Comparison of ENCODE assay signal across 18 cellular contexts in genomic region chr18:73646772-73647171, GRCh38.
DNase-seq lines count a peak whose midpoint lies in the region; ATAC-seq, FAIRE-seq and TF ChIP-seq lines count a peak whose summit lies in the region.
"Had no signal": no experiment of that assay in that cellular context is flagged by ENCODE, and none has a peak within 500 bp of the region (broad histone marks: within the 10 kb centered on the region; RNA-seq: fewer than 3 reads in every experiment).

No MANE protein-coding gene starts in this region.

- CTCF ChIA-PET in MCF 10A (lab: Yijun Ruan, JAX): interaction anchor here (0.6 to 0.7 kb wide), 2 partner anchors 802 to 945 kb away, joined by 3 read pairs; no protein-coding TSS in a partner anchor

- H3K4me1 Mint-ChIP-seq in MCF 10A (ENCODE audit: insufficient read depth, unreplicated experiment): peaks cover 22% of the 10 kb centered on the region
- H3K4me1 Mint-ChIP-seq in astrocyte (ENCODE audit: low read depth, unreplicated experiment): peaks cover 16% of the 10 kb centered on the region
- H3K4me1 Mint-ChIP-seq: CD8-positive, alpha-beta memory T cell; H9 had no signal

- no peaks in the 10 kb centered on the region for H3K79me2 ChIP-seq in astrocyte (ENCODE audit: insufficient read depth, low read length)

- H3K9me3 ChIP-seq in breast epithelium: no peaks in the 10 kb centered on the region
- no peaks in the 10 kb centered on the region for H3K9me3 ChIP-seq in astrocyte (ENCODE audit: insufficient read depth, low read depth, low read length)
- H3K9me3 ChIP-seq in subcutaneous abdominal adipose tissue (ENCODE audit: control insufficient read depth in 5 of 5, low read length in 5 of 5): peaks cover 0 to 3% (median 0%) of the 10 kb centered on the region in 5 donors

- H3K4me3 Mint-ChIP-seq in MCF 10A (ENCODE audit: unreplicated experiment) (peak overlapping the region; percentile 12), astrocyte (ENCODE audit: unreplicated experiment) (no peak overlapping the region)
- H3K4me3 Mint-ChIP-seq: CD8-positive, alpha-beta memory T cell; H9; type B pancreatic cell had no signal

- peak overlapping the region; percentile 60 for H3K4me2 ChIP-seq in astrocyte (ENCODE audit: low read length)

- intact Hi-C loops in MCF 10A (cut with micrococcal nuclease) (no loop called here), breast epithelium (cut with DNase I; ENCODE audit: low total_unique reads) (no loop called here), Right ventricle myocardium superior (cut with DNase I) (no loop called here)

- H3K36me3 ChIP-seq in breast epithelium (no peaks in the 10 kb centered on the region), astrocyte (ENCODE audit: insufficient read depth, low read length) (no peaks in the 10 kb centered on the region), subcutaneous abdominal adipose tissue (ENCODE audit: control insufficient read depth in 5 of 5, insufficient read depth in 5 of 5, low read length in 5 of 5) (no peaks in the 10 kb centered on the region)

- no peak for TF ChIP-seq POLR2A in breast epithelium (IDR thresholded peaks at IDR 0.05)

- no peaks in the 10 kb centered on the region for H3K9me3 Mint-ChIP-seq in MCF 10A (ENCODE audit: unreplicated experiment)
- no peaks in the 10 kb centered on the region for H3K9me3 Mint-ChIP-seq in astrocyte (ENCODE audit: unreplicated experiment)
- H3K9me3 Mint-ChIP-seq: H9, type B pancreatic cell had no signal

- no peaks in the 10 kb centered on the region for H4K20me1 ChIP-seq in astrocyte (ENCODE audit: insufficient read depth, low read length)

- H3K27ac ChIP-seq in breast epithelium: no peak overlapping the region
- peak overlapping the region; percentile 95 for H3K27ac ChIP-seq in astrocyte (ENCODE audit: low read depth, low read length)
- H3K27ac ChIP-seq in subcutaneous abdominal adipose tissue (ENCODE audit: low read depth, low read length): peak overlapping the region; percentile 24
- H3K27ac ChIP-seq: 22Rv1 had no signal

- POLR2A ChIA-PET in MCF 10A (lab: Yijun Ruan, JAX): interaction anchor here (0.6 to 5.6 kb wide), 9 partner anchors 8 to 570 kb away, joined by 3 to 34 read pairs (median 5); no protein-coding TSS in a partner anchor

- H3K9ac ChIP-seq in astrocyte (ENCODE audit: low read length) (peak overlapping the region; percentile 70), subcutaneous abdominal adipose tissue (ENCODE audit: low read length in 5 of 5) (no peak overlapping the region)

- FAIRE-seq in astrocyte (lab: Jason Lieb, UNC): peak; percentile 69
- FAIRE-seq: G401.6, islet of Langerhans had no signal

- H2AFZ ChIP-seq in astrocyte (ENCODE audit: low read depth, low read length): no peak overlapping the region

- TF ChIP-seq CTCF in MCF 10A (IDR thresholded peaks at IDR 0.05; ENCODE audit: unreplicated experiment): no peak
- TF ChIP-seq CTCF in breast epithelium (IDR thresholded peaks at IDR 0.05): no peak
- no peak for TF ChIP-seq CTCF in astrocyte (IDR thresholded peaks at IDR 0.05; ENCODE audit: insufficient read depth, low read depth, low read length)

- peak; percentile 60 for DNase-seq in MCF 10A (ENCODE audit: unreplicated experiment)
- no peak for DNase-seq in breast epithelium (ENCODE audit: low spot score in 2 of 2)
- DNase-seq in astrocyte (ENCODE audit: low read depth): peak; percentile 90
- peak; percentile 26 for DNase-seq in fibroblast of the conjunctiva (ENCODE audit: low read depth)
- no peak for DNase-seq in Right ventricle myocardium superior
- DNase-seq in DMS79 (lab: John Stamatoyannopoulos, UW): no peak
- DNase-seq: activated naive CD4-positive, alpha-beta T cell treated with Interleukin-2 at 50 U/mL for 16 hours; CD8-positive, alpha-beta memory T cell; effector CD4-positive, alpha-beta T cell; H9; NCI-H2029 treated with DMSO at 0.1 percent for 48 hours; occipital lobe had no signal

- H3K4me1 ChIP-seq in breast epithelium: no peaks in the 10 kb centered on the region
- H3K4me1 ChIP-seq in astrocyte (ENCODE audit: insufficient read depth, low read length): peaks cover 29% of the 10 kb centered on the region
- peaks cover 0 to 9% (median 0%) of the 10 kb centered on the region in 5 donors for H3K4me1 ChIP-seq in subcutaneous abdominal adipose tissue (ENCODE audit: control insufficient read depth in 5 of 5, insufficient read depth in 5 of 5, low read length in 5 of 5)

- no peak overlapping the region for H3K4me3 ChIP-seq in breast epithelium
- H3K4me3 ChIP-seq in astrocyte (ENCODE audit: insufficient read depth, low read depth, low read length): no peak overlapping the region
- no peak overlapping the region for H3K4me3 ChIP-seq in subcutaneous abdominal adipose tissue (ENCODE audit: low read depth in 1 of 5, low read length in 5 of 5)

- H3K27me3 Mint-ChIP-seq in MCF 10A (ENCODE audit: insufficient read depth, unreplicated experiment) (no peaks in the 10 kb centered on the region), astrocyte (ENCODE audit: low read depth, unreplicated experiment) (no peaks in the 10 kb centered on the region)
- H3K27me3 Mint-ChIP-seq: CD8-positive, alpha-beta memory T cell; type B pancreatic cell had no signal

- no peak for ATAC-seq in HG03439 (IDR thresholded peaks at IDR 0.05; ENCODE audit: unreplicated experiment)
- no peak for ATAC-seq in Right ventricle myocardium superior (ENCODE audit: poor library complexity)

- no TSS peak for BruUV-seq in MCF 10A (replicated peaks; lab: Mats Ljungman, UMichigan)

- H3K27me3 ChIP-seq in breast epithelium (no peaks in the 10 kb centered on the region), astrocyte (ENCODE audit: insufficient read depth, low read length) (no peaks in the 10 kb centered on the region), subcutaneous abdominal adipose tissue (ENCODE audit: control insufficient read depth in 5 of 5, insufficient read depth in 4 of 5, low read length in 5 of 5) (no peaks in the 10 kb centered on the region)

- H3K27ac Mint-ChIP-seq in MCF 10A (ENCODE audit: low read depth, unreplicated experiment): peak overlapping the region; percentile 63
- H3K27ac Mint-ChIP-seq in astrocyte (ENCODE audit: unreplicated experiment): no peak overlapping the region
- H3K27ac Mint-ChIP-seq: CD8-positive, alpha-beta memory T cell; H9; type B pancreatic cell had no signal

- no peaks in the 10 kb centered on the region for H3K36me3 Mint-ChIP-seq in MCF 10A (ENCODE audit: insufficient read depth, unreplicated experiment)
- no peaks in the 10 kb centered on the region for H3K36me3 Mint-ChIP-seq in astrocyte (ENCODE audit: low read depth, unreplicated experiment)
- H3K36me3 Mint-ChIP-seq: CD8-positive, alpha-beta memory T cell; type B pancreatic cell had no signal

Comparison
In these comparisons a context has a peak if more than half of its experiments do, and no peak if none do; other contexts are left out.
1. DNase-seq: peak in MCF 10A (single experiment), astrocyte (single experiment) and fibroblast of the conjunctiva (single experiment); none in breast epithelium (0 of 2), Right ventricle myocardium superior (single experiment) and DMS79 (single experiment).
2. H3K27ac ChIP-seq: peak in astrocyte (single experiment) and subcutaneous abdominal adipose tissue (single experiment); none in breast epithelium (0 of 2).